Comparison of ENCODE assay signal across 24 cellular contexts in the genomic region with DNA sequence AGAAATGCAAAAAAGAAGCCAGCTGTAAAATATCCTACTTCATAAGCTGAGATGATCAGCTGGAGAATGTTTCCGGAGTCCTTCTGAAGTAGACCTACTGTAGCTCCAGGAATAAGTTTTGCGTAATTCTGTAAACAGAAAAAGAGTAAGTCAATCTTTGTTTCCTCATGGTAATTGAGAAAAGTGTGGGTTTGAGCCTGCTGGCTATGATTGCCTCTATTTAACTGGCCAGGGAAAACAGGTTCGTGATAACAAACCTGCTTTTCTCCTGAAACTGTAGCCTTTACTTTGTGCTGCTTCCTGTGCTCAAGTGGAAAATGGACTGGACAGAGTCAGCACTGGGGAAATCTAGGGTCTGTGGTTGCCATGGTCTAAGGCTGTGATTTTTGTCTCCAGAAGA. TPM values are rescaled to one million over a fixed set of nuclear protein-coding genes. Genes with fewer than 3 reads are reported as not detected.
DNase-seq lines count a peak whose midpoint lies in the region; ATAC-seq and TF ChIP-seq lines count a peak whose summit lies in the region.
"Had no signal": no experiment of that assay in that cellular context is flagged by ENCODE, and none has a peak within 500 bp of the region (broad histone marks: within the 10 kb centered on the region; RNA-seq: fewer than 3 reads in every experiment).

No MANE protein-coding gene starts in this region.

- H3K27me3 Mint-ChIP-seq in osteocyte (ENCODE audit: unreplicated experiment), result no peaks in the 10 kb centered on the region
- H3K27me3 Mint-ChIP-seq in activated CD8-positive, alpha-beta T cell treated with anti-CD3 and anti-CD28 coated beads, Interleukin-2, amount 10 ng/mL, durations not matched to agents 7 days and 5 days (ENCODE audit: low read depth), result peaks cover 4% of the 10 kb centered on the region

- H3K9me3 ChIP-seq in adipocyte (ENCODE audit: control insufficient read depth, low read length), result no peaks in the 10 kb centered on the region
- H3K9me3 ChIP-seq: ascending aorta had no signal

- H3K9ac ChIP-seq in adipocyte (ENCODE audit: low read length), result no peak overlapping the region

- H3K27ac Mint-ChIP-seq in osteocyte (ENCODE audit: unreplicated experiment), result peak overlapping the region; percentile 93
- H3K27ac Mint-ChIP-seq in activated CD8-positive, alpha-beta T cell treated with anti-CD3 and anti-CD28 coated beads, Interleukin-2, amount 10 ng/mL, durations not matched to agents 7 days and 5 days, result no peak overlapping the region
- H3K27ac Mint-ChIP-seq: activated naive CD4-positive, alpha-beta T cell treated with anti-CD3 and anti-CD28 coated beads, Interleukin-2, amount 50 U/mL, for 72 hours; CD4-positive, CD25-positive, alpha-beta regulatory T cell; natural killer cell treated with Interleukin-12 subunit alpha and Interleukin-12 subunit beta and Interleukin-15 and Interleukin-18, amount 100 ng/mL, for 72 hours had no signal

- H3K36me3 Mint-ChIP-seq in osteocyte (ENCODE audit: unreplicated experiment), result no peaks in the 10 kb centered on the region
- no peaks in the 10 kb centered on the region for H3K36me3 Mint-ChIP-seq in activated CD8-positive, alpha-beta T cell treated with anti-CD3 and anti-CD28 coated beads, Interleukin-2, amount 10 ng/mL, durations not matched to agents 7 days and 5 days (ENCODE audit: low read depth)
- H3K36me3 Mint-ChIP-seq: activated naive CD4-positive, alpha-beta T cell treated with anti-CD3 and anti-CD28 coated beads, Interleukin-2, amount 50 U/mL, for 72 hours; CD4-positive, CD25-positive, alpha-beta regulatory T cell; natural killer cell treated with Interleukin-12 subunit alpha and Interleukin-12 subunit beta and Interleukin-15 and Interleukin-18, amount 100 ng/mL, for 72 hours had no signal

- no peak overlapping the region for H3K4me3 Mint-ChIP-seq in osteocyte (ENCODE audit: unreplicated experiment)
- H3K4me3 Mint-ChIP-seq in activated CD8-positive, alpha-beta T cell treated with anti-CD3 and anti-CD28 coated beads, Interleukin-2, amount 10 ng/mL, durations not matched to agents 7 days and 5 days, result no peak overlapping the region
- H3K4me3 Mint-ChIP-seq: CD4-positive, CD25-positive, alpha-beta regulatory T cell; natural killer cell treated with Interleukin-12 subunit alpha and Interleukin-12 subunit beta and Interleukin-15 and Interleukin-18, amount 100 ng/mL, for 72 hours had no signal

- peaks cover 39% of the 10 kb centered on the region for H3K4me1 Mint-ChIP-seq in osteocyte (ENCODE audit: unreplicated experiment)
- H3K4me1 Mint-ChIP-seq in activated CD8-positive, alpha-beta T cell treated with anti-CD3 and anti-CD28 coated beads, Interleukin-2, amount 10 ng/mL, durations not matched to agents 7 days and 5 days (ENCODE audit: low read depth), result no peaks in the 10 kb centered on the region
- H3K4me1 Mint-ChIP-seq: CD4-positive, CD25-positive, alpha-beta regulatory T cell had no signal

- H3K9me3 Mint-ChIP-seq in osteocyte (ENCODE audit: unreplicated experiment), result no peaks in the 10 kb centered on the region
- H3K9me3 Mint-ChIP-seq in activated CD8-positive, alpha-beta T cell treated with anti-CD3 and anti-CD28 coated beads, Interleukin-2, amount 10 ng/mL, durations not matched to agents 7 days and 5 days (ENCODE audit: insufficient read depth), result no peaks in the 10 kb centered on the region
- H3K9me3 Mint-ChIP-seq: activated naive CD4-positive, alpha-beta T cell treated with anti-CD3 and anti-CD28 coated beads, Interleukin-2, amount 50 U/mL, for 72 hours; CD4-positive, CD25-positive, alpha-beta regulatory T cell; natural killer cell treated with Interleukin-12 subunit alpha and Interleukin-12 subunit beta and Interleukin-15 and Interleukin-18, amount 100 ng/mL, for 72 hours had no signal

- TF ChIP-seq CTCF in fibroblast of villous mesenchyme (IDR thresholded peaks at IDR 0.05; ENCODE audit: insufficient read depth, low read depth, low read length), result no peak
- no peak for TF ChIP-seq CTCF in osteocyte (IDR thresholded peaks at IDR 0.05)

- ATAC-seq in activated CD8-positive, alpha-beta T cell treated with anti-CD3 and anti-CD28 coated beads, Interleukin-2, amount 10 ng/mL, durations not matched to agents 7 days and 5 days, result no peak
- ATAC-seq: activated naive CD4-positive, alpha-beta T cell treated with anti-CD3 and anti-CD28 coated beads, Interleukin-2, amount 50 U/mL, for 72 hours; natural killer cell treated with Interleukin-12 subunit alpha and Interleukin-12 subunit beta and Interleukin-15 and Interleukin-18, amount 100 ng/mL, for 72 hours had no signal

- no peaks in the 10 kb centered on the region for H3K36me3 ChIP-seq in adipocyte (ENCODE audit: control insufficient read depth, insufficient read depth, low read length, severe bottlenecking)
- H3K36me3 ChIP-seq: ascending aorta had no signal

- CTCF ChIA-PET in activated CD8-positive, alpha-beta T cell treated with anti-CD3 and anti-CD28 coated beads, Interleukin-2, amount 10 ng/mL, durations not matched to agents 7 days and 5 days (lab: Charles Lee), result no interaction called here

- peaks cover 4% of the 10 kb centered on the region for H3K27me3 ChIP-seq in adipocyte (replicated peaks; ENCODE audit: control insufficient read depth, insufficient read depth, low read length)
- H3K27me3 ChIP-seq: ascending aorta had no signal

- H3K4me3 ChIP-seq in adipocyte (ENCODE audit: low read length) (no peak overlapping the region), fibroblast of villous mesenchyme (ENCODE audit: low read depth, low read length) (no peak overlapping the region)
- H3K4me3 ChIP-seq: ascending aorta had no signal

- peak; percentile 39 for DNase-seq in ELF-1 (ENCODE audit: low read depth, low spot score)
- DNase-seq in adipocyte (ENCODE audit: low read depth), result peak; percentile 36
- DNase-seq in fibroblast of villous mesenchyme (ENCODE audit: low read depth), result peak; percentile 33
- DNase-seq in osteocyte (ENCODE audit: extremely low spot score, unreplicated experiment), result no peak
- DNase-seq in EL, result no peak
- no peak for DNase-seq in COR-L47 (lab: John Stamatoyannopoulos, UW)
- DNase-seq in SHP77 treated with DMSO at 0.1 percent for 48 hours (lab: John Stamatoyannopoulos, UW), result no peak
- DNase-seq in activated CD8-positive, alpha-beta T cell treated with anti-CD3 and anti-CD28 coated beads, Interleukin-2, amount 10 ng/mL, durations not matched to agents 7 days and 5 days, result no peak
- DNase-seq: activated CD4-positive, alpha-beta T cell treated with anti-CD3 and anti-CD28 coated beads for 48 hours; CD4-positive, CD25-positive, alpha-beta regulatory T cell; cerebellar nuclear complex; GDM1; KBM-7; kidney glomerular epithelial cell; midbrain; NCI-H2171 treated with DMSO at 0.1 percent for 48 hours; NCI-H526 treated with DMSO at 0.1 percent for 48 hours; Right ventricle myocardium superior had no signal

- peaks cover 15% of the 10 kb centered on the region for H3K4me1 ChIP-seq in adipocyte (ENCODE audit: control insufficient read depth, insufficient read depth, low read length)
- H3K4me1 ChIP-seq: ascending aorta had no signal

- POLR2A ChIA-PET in activated CD8-positive, alpha-beta T cell treated with anti-CD3 and anti-CD28 coated beads, Interleukin-2, amount 10 ng/mL, durations not matched to agents 7 days and 5 days (lab: Charles Lee), result no interaction called here

RNA-seq across cellular contexts. Expression of gene ITGB6, which starts 58.1 kb away (rescaled TPM):
- total RNA-seq in fibroblast of villous mesenchyme (under 0.01 TPM in 1 of 2 replicates, not detected in the other), osteocyte (0.13 TPM in 2 replicates)
- total RNA-seq in activated CD8-positive, alpha-beta T cell treated with anti-CD3 and anti-CD28 coated beads, Interleukin-2, amount 10 ng/mL, durations not matched to agents 7 days and 5 days, result not detected
- total RNA-seq: activated naive CD4-positive, alpha-beta T cell treated with anti-CD3 and anti-CD28 coated beads, Interleukin-2, amount 50 U/mL, for 72 hours; ascending aorta; CD4-positive, CD25-positive, alpha-beta regulatory T cell; H4; natural killer cell treated with Interleukin-12 subunit alpha and Interleukin-12 subunit beta and Interleukin-15 and Interleukin-18, amount 100 ng/mL, for 72 hours; posterior vena cava; T-helper 1 cell treated with Interleukin-12 subunit alpha and Interleukin-12 subunit beta and Interleukin-4 antibody, amounts not matched to agents 30 ng/mL and 1 ng/mL, for 36 hours had no signal

Comparison
In these comparisons a context has a peak if more than half of its experiments do, and no peak if none do; other contexts are left out.
1. DNase-seq: peak in ELF-1 (single experiment), adipocyte (single experiment) and fibroblast of villous mesenchyme (single experiment); none in osteocyte (single experiment), EL (single experiment), COR-L47 (single experiment), SHP77 treated with DMSO at 0.1 percent for 48 hours (single experiment) and activated CD8-positive, alpha-beta T cell treated with anti-CD3 and anti-CD28 coated beads, Interleukin-2, amount 10 ng/mL, durations not matched to agents 7 days and 5 days (single experiment).